In the genomic region with DNA sequence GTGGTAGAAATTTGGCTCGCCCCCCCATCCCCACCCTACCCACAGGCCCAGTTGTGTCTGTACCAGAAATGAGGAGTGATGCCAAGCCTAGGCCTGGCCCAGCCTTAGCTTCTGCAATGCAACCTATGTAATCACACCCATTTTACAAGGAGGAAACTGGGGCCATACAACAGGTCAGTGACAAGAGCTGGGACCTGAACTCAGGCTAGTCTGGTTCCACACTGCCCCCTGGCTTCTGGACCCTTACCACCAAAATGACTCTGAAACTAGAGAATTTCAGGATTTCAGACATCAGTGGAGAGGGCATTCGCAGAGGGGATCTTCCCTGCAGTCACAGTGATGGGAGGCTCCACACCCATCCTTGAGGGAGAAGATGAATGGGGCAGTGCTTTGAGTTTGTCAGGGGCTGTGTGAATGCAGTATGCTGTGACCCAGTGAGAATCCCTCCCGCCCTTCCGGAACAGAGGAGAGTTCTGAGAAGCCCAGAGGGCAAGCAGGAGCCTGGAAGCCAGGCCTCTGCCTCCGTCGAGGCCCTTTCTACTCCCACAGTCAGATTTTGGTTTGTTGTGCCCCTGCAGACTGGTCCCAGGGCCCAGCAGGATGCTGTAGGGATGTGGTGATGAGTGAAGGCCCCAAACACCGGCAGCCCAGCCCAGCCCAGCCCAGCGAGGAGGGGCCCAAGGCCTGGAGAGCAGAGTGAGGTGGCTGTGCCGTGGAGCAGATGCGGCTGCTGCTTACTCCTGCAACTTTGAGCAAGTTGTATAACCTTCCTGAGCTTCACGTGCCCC, we compare ENCODE assay signal across 8 cellular contexts. TPM values are rescaled to one million over a fixed set of nuclear protein-coding genes. Genes with fewer than 3 reads are reported as not detected.
DNase-seq lines count a peak whose midpoint lies in the region; TF ChIP-seq lines count a peak whose summit lies in the region.

No MANE protein-coding gene starts in this region.

- WGBS in GM23248 (ENCODE audit: low coverage in 1 of 2, low lambda C conversion rate in 2 of 2, missing lambda C conversion rate in 2 of 2), 2 experiments: 36 to 38% methylated on average over 11 of the region's 11 CpGs
- WGBS in urinary bladder: 50% methylated on average over 11 of the region's 11 CpGs

- H3K9me3 ChIP-seq in GM23248 (ENCODE audit: low read depth): no peaks in the 10 kb centered on the region

- DNase-seq in ACHN (peak; percentile 28), GM23248 (no peak), kidney epithelial cell (ENCODE audit: low read depth) (no peak), GM19238 (ENCODE audit: insufficient read length, low spot score) (no peak), hepatic stellate cell (ENCODE audit: low spot score) (no peak), GOT3 (lab: John Stamatoyannopoulos, UW) (no peak)

- peaks cover 97% of the 10 kb centered on the region for H3K79me2 ChIP-seq in GM23248 (ENCODE audit: insufficient read depth)

- peak; percentile 40 for TF ChIP-seq CTCF in kidney epithelial cell (IDR thresholded peaks at IDR 0.05; ENCODE audit: insufficient read depth, low read length, poor library complexity, severe bottlenecking)

- H4K20me1 ChIP-seq in GM23248 (ENCODE audit: insufficient read depth): peaks cover 23% of the 10 kb centered on the region; the same call in 1 of the 2 replicates

- peaks cover 18% of the 10 kb centered on the region; the same call in 1 of the 2 replicates for H3K36me3 ChIP-seq in GM23248 (ENCODE audit: low read depth)
- peaks cover 5% of the 10 kb centered on the region for H3K36me3 ChIP-seq in kidney epithelial cell (ENCODE audit: control insufficient read depth, insufficient read depth, low read length)
- peaks cover 4% of the 10 kb centered on the region for H3K36me3 ChIP-seq in urinary bladder (ENCODE audit: insufficient read depth)

- H2AFZ ChIP-seq in GM23248: no peak overlapping the region

- peak overlapping the region; percentile 33 for H3K4me2 ChIP-seq in GM23248 (ENCODE audit: unreplicated experiment)

- H3K4me3 ChIP-seq in GM23248 (no peak overlapping the region), kidney epithelial cell (ENCODE audit: low read depth, low read length) (no peak overlapping the region), urinary bladder (ENCODE audit: low read depth, low read length) (no peak overlapping the region)

- H3K9me2 ChIP-seq in GM23248 (ENCODE audit: insufficient read depth): no peaks in the 10 kb centered on the region

- H3K27ac ChIP-seq in GM23248 (peak overlapping the region; percentile 81), angular gyrus (ENCODE audit: low read depth, low read length) (peak overlapping the region; percentile 57), urinary bladder (ENCODE audit: low read depth) (peak overlapping the region; percentile 55)

- H3K4me1 ChIP-seq in GM23248 (ENCODE audit: insufficient read depth): peaks cover 55% of the 10 kb centered on the region
- no peaks in the 10 kb centered on the region for H3K4me1 ChIP-seq in urinary bladder (ENCODE audit: insufficient read depth)

- in situ Hi-C loops in ACHN (cut with HindIII; ENCODE audit: low pct_ligation_motif_present, low pct_unique_long_range_greater_than_20kb, low sequenced_read_pairs): no loop called here
- in situ Hi-C loops in GM23248 (cut with MboI): no loop called here

- peak overlapping the region; percentile 55 for H3K9ac ChIP-seq in GM23248

- peaks cover 65% of the 10 kb centered on the region for H3F3A ChIP-seq in GM23248 (ENCODE audit: insufficient read depth)

- no peaks in the 10 kb centered on the region for H3K27me3 ChIP-seq in GM23248 (replicated peaks; ENCODE audit: insufficient read depth)
- H3K27me3 ChIP-seq in kidney epithelial cell (ENCODE audit: control insufficient read depth, insufficient read depth, low read length): no peaks in the 10 kb centered on the region

RNA-seq across cellular contexts. Expression of a gene that starts 48.1 kb away (rescaled TPM):
- total RNA-seq in GM23248 (2014; rRNA removed; shearing (Covaris generic)): 134 and 172 TPM in 2 replicates
- 681 and 706 TPM in 2 replicates for polyA plus RNA-seq in GM23248 (2016; fragmentation: Nextera tagmentation; extraction: Ambion mirVana)
- total RNA-seq in kidney epithelial cell: 58.5 and 83.2 TPM in 2 replicates
- total RNA-seq in urinary bladder: 42.6 TPM
- polyA plus RNA-seq in urinary bladder: 3,492 TPM
